Comparison of ENCODE assay signal across 17 cellular contexts in the genomic region with DNA sequence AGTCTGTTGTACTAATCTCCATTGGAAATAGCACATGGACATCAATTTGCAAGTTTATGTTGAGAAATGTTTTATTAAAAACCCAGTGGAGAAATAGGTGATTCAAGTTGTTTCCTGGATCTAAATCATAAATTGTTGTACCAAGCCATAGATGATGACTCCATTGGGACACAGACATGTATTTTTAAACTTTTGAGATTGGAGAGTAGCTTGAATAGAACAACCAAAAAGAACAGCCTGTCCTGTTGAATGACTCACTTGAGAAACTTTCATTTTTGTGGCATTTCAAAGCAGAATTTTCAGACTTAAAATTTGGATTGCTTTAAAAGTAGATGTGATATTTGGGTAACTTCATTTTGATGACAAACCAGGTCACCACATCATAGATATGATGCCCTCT.
"Had no signal": no experiment of that assay in that cellular context is flagged by ENCODE, and none has a peak within 500 bp of the region (broad histone marks: within the 10 kb centered on the region; RNA-seq: fewer than 3 reads in every experiment).

No MANE protein-coding gene starts in this region.

- H3K9me3 ChIP-seq: psoas muscle, SJSA1, upper lobe of right lung had no signal

- H3K36me3 Mint-ChIP-seq: activated CD4-positive, alpha-beta memory T cell treated with anti-CD3 and anti-CD28 coated beads for 36 hours; activated naive CD8-positive, alpha-beta T cell had no signal

- H3K4me3 Mint-ChIP-seq: activated CD4-positive, alpha-beta memory T cell treated with anti-CD3 and anti-CD28 coated beads for 36 hours; activated naive CD8-positive, alpha-beta T cell; activated T-cell treated with anti-CD3 and anti-CD28 coated beads, Interleukin-2, amount 50 U/mL, for 4 hours; nephron progenitor cell; T-helper 2 cell treated with Interferon-gamma antibody and Interleukin-4, amounts not matched to agents 5 μg/mL and 100 μg/mL, for 36 hours had no signal

- H3K27me3 ChIP-seq: cardiac muscle cell, SJSA1, upper lobe of right lung had no signal

- H3K27ac ChIP-seq: cardiac muscle cell, psoas muscle, SJSA1, upper lobe of right lung had no signal

- H3K4me1 ChIP-seq: psoas muscle, SJSA1, upper lobe of right lung had no signal

- H3K9me3 Mint-ChIP-seq: activated CD4-positive, alpha-beta memory T cell treated with anti-CD3 and anti-CD28 coated beads for 36 hours; activated T-cell treated with anti-CD3 and anti-CD28 coated beads, Interleukin-2, amount 50 U/mL, for 4 hours; nephron progenitor cell; T-helper 2 cell treated with Interferon-gamma antibody and Interleukin-4, amounts not matched to agents 5 μg/mL and 100 μg/mL, for 36 hours had no signal

- DNase-seq: activated CD4-positive, alpha-beta memory T cell treated with anti-CD3 and anti-CD28 coated beads for 36 hours; activated CD4-positive, CD25-positive, alpha-beta regulatory T cell treated with anti-CD3 and anti-CD28 coated beads, Interleukin-2, amount 50 U/mL, for 72 hours; activated gamma-delta T cell; activated T-cell treated with anti-CD3 and anti-CD28 coated beads, Interleukin-2, amount 50 U/mL, for 4 hours; anterior cingulate cortex; effector CD4-positive, alpha-beta T cell; hypothalamus; left cardiac atrium; nephron progenitor cell; psoas muscle; SW 1271; upper lobe of right lung had no signal

- ATAC-seq: activated T-cell treated with anti-CD3 and anti-CD28 coated beads, Interleukin-2, amount 50 U/mL, for 4 hours; upper lobe of right lung had no signal

- H3K4me1 Mint-ChIP-seq: nephron progenitor cell had no signal

- H3K27ac Mint-ChIP-seq: activated CD4-positive, alpha-beta memory T cell treated with anti-CD3 and anti-CD28 coated beads for 36 hours; activated naive CD8-positive, alpha-beta T cell; nephron progenitor cell; T-helper 2 cell treated with Interferon-gamma antibody and Interleukin-4, amounts not matched to agents 5 μg/mL and 100 μg/mL, for 36 hours had no signal

- H3K36me3 ChIP-seq: cardiac muscle cell, SJSA1, upper lobe of right lung had no signal

- H3K4me3 ChIP-seq: cardiac muscle cell, psoas muscle, SJSA1, smooth muscle cell, upper lobe of right lung had no signal
